In the genomic region with DNA sequence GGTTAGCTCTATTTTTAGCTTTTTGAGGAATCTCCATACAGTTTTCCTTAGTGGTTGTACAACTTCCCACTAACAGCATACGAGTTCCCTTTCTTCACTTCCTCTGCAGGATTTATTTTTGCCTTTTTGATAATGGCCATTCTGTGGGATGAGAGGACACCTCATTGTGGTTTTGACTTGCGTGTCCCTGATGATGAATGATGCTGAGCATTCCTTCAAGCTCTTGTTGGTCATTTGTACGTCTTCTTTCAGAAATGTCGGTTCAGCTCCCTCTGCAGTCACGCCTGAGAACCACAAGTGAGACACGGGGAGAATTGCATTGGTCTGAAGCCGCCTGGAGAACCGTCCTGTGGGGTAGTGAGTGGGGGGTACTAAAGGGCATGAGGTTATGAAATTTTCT, we compare ENCODE assay signal across 1 cellular context.
TF ChIP-seq lines count a peak whose summit lies in the region.

No MANE protein-coding gene starts in this region.

TF ChIP-seq in A549, 52 proteins besides CTCF, POLR2A, EP300 and RAD21:
- TF ChIP-seq, protein P1, sequence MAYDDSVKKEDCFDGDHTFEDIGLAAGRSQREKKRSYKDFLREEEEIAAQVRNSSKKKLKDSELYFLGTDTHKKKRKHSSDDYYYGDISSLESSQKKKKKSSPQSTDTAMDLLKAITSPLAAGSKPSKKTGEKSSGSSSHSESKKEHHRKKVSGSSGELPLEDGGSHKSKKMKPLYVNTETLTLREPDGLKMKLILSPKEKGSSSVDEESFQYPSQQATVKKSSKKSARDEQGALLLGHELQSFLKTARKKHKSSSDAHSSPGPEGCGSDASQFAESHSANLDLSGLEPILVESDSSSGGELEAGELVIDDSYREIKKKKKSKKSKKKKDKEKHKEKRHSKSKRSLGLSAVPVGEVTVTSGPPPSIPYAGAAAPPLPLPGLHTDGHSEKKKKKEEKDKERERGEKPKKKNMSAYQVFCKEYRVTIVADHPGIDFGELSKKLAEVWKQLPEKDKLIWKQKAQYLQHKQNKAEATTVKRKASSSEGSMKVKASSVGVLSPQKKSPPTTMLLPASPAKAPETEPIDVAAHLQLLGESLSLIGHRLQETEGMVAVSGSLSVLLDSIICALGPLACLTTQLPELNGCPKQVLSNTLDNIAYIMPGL (CRISPR knock-in tag; IDR thresholded peaks at IDR 0.05; ENCODE audit: borderline replicate concordance) = no peak
- TF ChIP-seq FOSL2 (IDR thresholded peaks at IDR 0.05) (no peak), FOSL2 (CRISPR knock-in tag; IDR thresholded peaks at IDR 0.05) (no peak), RFX5 (IDR thresholded peaks at IDR 0.05) (no peak), RCOR1 (IDR thresholded peaks at IDR 0.05; ENCODE audit: low read depth, low read length) (no peak)
